In the genomic region with DNA sequence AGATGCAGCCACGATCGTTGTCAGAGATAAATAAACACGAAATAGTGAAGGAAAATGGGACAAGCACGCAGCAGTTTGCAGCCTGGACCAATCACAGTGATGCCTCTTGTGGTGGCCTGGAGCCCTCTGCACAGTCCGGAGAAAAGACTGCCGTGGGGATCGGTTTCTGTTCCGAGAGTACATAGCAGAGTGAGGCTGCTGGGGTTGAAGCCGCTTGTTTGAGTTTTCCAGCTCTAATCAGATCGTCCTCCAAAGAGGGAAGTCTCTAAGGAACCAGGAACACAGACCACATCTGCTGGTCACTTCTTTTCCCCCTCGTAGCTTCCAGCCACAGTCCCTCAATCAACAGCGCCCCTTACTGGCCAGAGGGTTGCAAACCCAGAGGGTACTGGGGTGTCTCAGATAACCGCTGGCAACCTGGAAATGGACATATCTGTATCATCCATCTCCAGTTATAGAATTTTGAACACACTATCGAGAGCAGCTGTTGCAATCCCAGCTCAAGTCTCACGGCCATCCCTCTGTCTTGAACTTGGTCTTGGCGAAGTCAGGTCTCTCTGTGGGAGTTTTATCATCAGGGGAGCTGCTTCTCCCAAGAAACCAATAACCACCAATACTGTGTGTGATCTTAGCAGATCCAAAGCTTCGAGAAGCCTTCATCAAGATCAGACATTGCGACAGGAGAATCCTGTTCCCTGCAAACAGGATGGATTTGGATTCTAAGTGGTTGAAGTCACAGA, we compare ENCODE assay signal across 9 cellular contexts.
DNase-seq lines count a peak whose midpoint lies in the region; ATAC-seq and TF ChIP-seq lines count a peak whose summit lies in the region.
"Had no signal": no experiment of that assay in that cellular context is flagged by ENCODE, and none has a peak within 500 bp of the region (broad histone marks: within the 10 kb centered on the region; RNA-seq: fewer than 3 reads in every experiment).

No MANE protein-coding gene starts in this region.

- peak; percentile 66 for DNase-seq in D341Med (ENCODE audit: low spot score)
- peak; percentile 93 for DNase-seq in NCI-H82 (lab: John Stamatoyannopoulos, UW)
- peak; percentile 53 for DNase-seq in activated T-cell treated with anti-CD3 and anti-CD28 coated beads for 1 hour (ENCODE audit: low read depth)
- DNase-seq in erythroblast (lab: John Stamatoyannopoulos, UW) = peak; percentile 79 to 87
- peak; percentile 9 to 28 for DNase-seq in stimulated activated CD8-positive, alpha-beta memory T cell treated with anti-CD3 and anti-CD28 coated beads, Interleukin-4, amount 100 ng/mL, for 4 hours (ENCODE audit: low read depth in 2 of 2, low spot score in 1 of 2)

- ATAC-seq in HG02588 (IDR thresholded peaks at IDR 0.05; ENCODE audit: unreplicated experiment) = peak; percentile 51
- ATAC-seq in HG03469 (IDR thresholded peaks at IDR 0.05; ENCODE audit: unreplicated experiment) = no peak

- H3K36me3 ChIP-seq in mucosa of rectum (ENCODE audit: control insufficient read depth in 2 of 2, insufficient read depth in 2 of 2, low read length in 2 of 2) = no peaks in the 10 kb centered on the region

- no peaks in the 10 kb centered on the region for H3K4me1 ChIP-seq in mucosa of rectum (ENCODE audit: control insufficient read depth in 2 of 2, insufficient read depth in 2 of 2, low read length in 2 of 2)

- no peak overlapping the region for H3K9ac ChIP-seq in mucosa of rectum (ENCODE audit: low read depth in 1 of 2, low read length in 2 of 2)

- H3K9me3 ChIP-seq in mucosa of rectum (ENCODE audit: control insufficient read depth in 2 of 2, low read length in 2 of 2) = no peaks in the 10 kb centered on the region

- no peak overlapping the region for H3K27ac ChIP-seq in mucosa of rectum (ENCODE audit: low read depth in 2 of 2, low read length in 2 of 2)
- H3K27ac ChIP-seq: epithelial cell of prostate had no signal

- H3K4me3 ChIP-seq in mucosa of rectum (ENCODE audit: low read length in 2 of 2) = peak overlapping the region; percentile 38 to 58

- peaks cover 13 to 29% of the 10 kb centered on the region in 2 donors for H3K27me3 ChIP-seq in mucosa of rectum (ENCODE audit: control insufficient read depth in 2 of 2, insufficient read depth in 2 of 2, low read length in 2 of 2)

- TF ChIP-seq POLR2A in erythroblast (IDR thresholded peaks at IDR 0.05; ENCODE audit: low read length) = no peak

Comparison
In these comparisons a context has a peak if more than half of its experiments do, and no peak if none do; other contexts are left out.
1. DNase-seq: peak in every context shown above with its lines; median percentile 93 in NCI-H82; 83 in erythroblast; 66 in D341Med; 53 in activated T-cell treated with anti-CD3 and anti-CD28 coated beads for 1 hour; 18 in stimulated activated CD8-positive, alpha-beta memory T cell treated with anti-CD3 and anti-CD28 coated beads, Interleukin-4, amount 100 ng/mL, for 4 hours.